In the genomic region with DNA sequence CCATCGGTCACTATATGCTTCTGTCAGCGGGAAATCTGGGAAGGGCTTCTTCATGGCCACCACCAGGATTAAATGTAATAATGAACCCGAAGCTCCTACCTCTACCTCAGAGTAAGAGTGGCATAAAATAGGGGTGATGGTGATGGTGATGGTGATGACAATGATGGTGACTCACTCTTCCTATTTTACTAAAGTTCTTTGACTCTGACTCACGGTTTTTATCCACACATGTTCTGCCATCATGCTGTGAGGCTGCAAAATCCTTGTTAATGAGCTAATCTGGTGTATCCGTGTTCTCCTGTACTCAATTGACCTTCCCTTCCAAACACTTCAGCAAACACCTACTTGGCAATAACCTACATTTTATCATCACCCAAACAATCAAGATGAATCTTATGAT, we compare ENCODE assay signal across 15 cellular contexts.
DNase-seq lines count a peak whose midpoint lies in the region; ATAC-seq lines count a peak whose summit lies in the region.
"Had no signal": no experiment of that assay in that cellular context is flagged by ENCODE, and none has a peak within 500 bp of the region (broad histone marks: within the 10 kb centered on the region; RNA-seq: fewer than 3 reads in every experiment).

No MANE protein-coding gene starts in this region.

- ATAC-seq in GM19455 (IDR thresholded peaks at IDR 0.05; ENCODE audit: unreplicated experiment) (no peak), HG03342 (IDR thresholded peaks at IDR 0.05; ENCODE audit: unreplicated experiment) (no peak)
- ATAC-seq: HCT116, sciatic nerve had no signal

- DNase-seq in AG20443 (ENCODE audit: low spot score) (peak; percentile 63), HCEC 1CT (peak; percentile 73), astrocyte of the hippocampus (ENCODE audit: low read depth, low spot score) (peak; percentile 63), kidney tubule cell (ENCODE audit: low spot score) (peak; percentile 86), epidermal melanocyte (ENCODE audit: insufficient read length, low spot score) (no peak)
- DNase-seq: activated B cell treated with CpG ODN at 0.5 μM for 24 hours; aorta; effector CD8-positive, alpha-beta T cell; left colon; NCI-H2171; stomach had no signal
